In genomic region chr18:36829362-36830140, GRCh38 we compare ENCODE assay signal across 8 cellular contexts. TPM values are rescaled to one million over a fixed set of nuclear protein-coding genes. Genes with fewer than 3 reads are reported as not detected.
DNase-seq lines count a peak whose midpoint lies in the region; ATAC-seq and TF ChIP-seq lines count a peak whose summit lies in the region.

No MANE protein-coding gene starts in this region.

- peak overlapping the region in 9 of 10 donors; percentile 30 to 86 (median 76) for H3K27ac ChIP-seq in heart right ventricle

- H3K27ac Mint-ChIP-seq in Calu3 (ENCODE audit: unreplicated experiment): peak overlapping the region; percentile 91
- peak overlapping the region; percentile 75 to 94 (median 81) for H3K27ac Mint-ChIP-seq in IgD-negative memory B cell
- H3K27ac Mint-ChIP-seq in activated T-helper 1 cell treated with anti-CD3 and anti-CD28 coated beads, Interleukin-12 subunit alpha, Interleukin-12 subunit beta, Interleukin-2, Interleukin-4 antibody, amounts not matched to agents 30 ng/mL and 10 ng/mL and 1 ng/mL, durations not matched to agents 14 hours and 24 hours and 36 hours: peak overlapping the region; percentile 82

- no peaks in the 10 kb centered on the region for H3K27me3 ChIP-seq in heart right ventricle

- H3K4me1 Mint-ChIP-seq in Calu3 (ENCODE audit: low read depth, unreplicated experiment) (peaks cover 32% of the 10 kb centered on the region), IgD-negative memory B cell (peaks cover 16 to 23% (median 21%) of the 10 kb centered on the region in 3 donors)
- peaks cover 43% of the 10 kb centered on the region for H3K4me1 Mint-ChIP-seq in activated T-helper 1 cell treated with anti-CD3 and anti-CD28 coated beads, Interleukin-12 subunit alpha, Interleukin-12 subunit beta, Interleukin-2, Interleukin-4 antibody, amounts not matched to agents 30 ng/mL and 10 ng/mL and 1 ng/mL, durations not matched to agents 14 hours and 24 hours and 36 hours (ENCODE audit: low read depth)

- H3K4me1 ChIP-seq in heart right ventricle: peaks cover 0 to 30% (median 17%) of the 10 kb centered on the region in 9 donors

- H3K9me3 Mint-ChIP-seq in Calu3 (ENCODE audit: low read depth, unreplicated experiment) (no peaks in the 10 kb centered on the region), IgD-negative memory B cell (no peaks in the 10 kb centered on the region)
- H3K9me3 Mint-ChIP-seq in activated T-helper 1 cell treated with anti-CD3 and anti-CD28 coated beads, Interleukin-12 subunit alpha, Interleukin-12 subunit beta, Interleukin-2, Interleukin-4 antibody, amounts not matched to agents 30 ng/mL and 10 ng/mL and 1 ng/mL, durations not matched to agents 14 hours and 24 hours and 36 hours: no peaks in the 10 kb centered on the region

- BruUV-seq in Calu3 (replicated peaks; lab: Mats Ljungman, UMichigan): no TSS peak

- CTCF ChIA-PET in Calu3 (lab: Charles Lee): interaction anchor here (0.6 to 1.7 kb wide), 5 partner anchors 70 to 1721 kb away, joined by 3 to 8 read pairs (median 3); no protein-coding TSS in a partner anchor

- H3K27me3 Mint-ChIP-seq in Calu3 (ENCODE audit: unreplicated experiment): no peaks in the 10 kb centered on the region
- H3K27me3 Mint-ChIP-seq in IgD-negative memory B cell: no peaks in the 10 kb centered on the region
- H3K27me3 Mint-ChIP-seq in activated T-helper 1 cell treated with anti-CD3 and anti-CD28 coated beads, Interleukin-12 subunit alpha, Interleukin-12 subunit beta, Interleukin-2, Interleukin-4 antibody, amounts not matched to agents 30 ng/mL and 10 ng/mL and 1 ng/mL, durations not matched to agents 14 hours and 24 hours and 36 hours (ENCODE audit: insufficient read depth): no peaks in the 10 kb centered on the region

- no peak for TF ChIP-seq CTCF in Calu3 (IDR thresholded peaks at IDR 0.05; ENCODE audit: unreplicated experiment)
- TF ChIP-seq CTCF in heart right ventricle (IDR thresholded peaks at IDR 0.05): peak in 1 of 9 donors; percentile 7
- no peak for TF ChIP-seq CTCF in retinal pigment epithelial cell (conservative IDR thresholded peaks at IDR 0.05; ENCODE audit: low read depth, low read length)

- 17 to 19% methylated on average over 17 of the region's 17 CpGs for WGBS in heart right ventricle, 2 donors

- H3K4me3 ChIP-seq in heart right ventricle (peak overlapping the region; percentile 70 to 98 (median 82)), retinal pigment epithelial cell (ENCODE audit: low read length) (peak overlapping the region; percentile 83)

- H3K4me3 Mint-ChIP-seq in Calu3 (ENCODE audit: low read depth, unreplicated experiment) (peak overlapping the region; percentile 95), IgD-negative memory B cell (peak overlapping the region; percentile 89 to 99 (median 96))
- peak overlapping the region; percentile 86 for H3K4me3 Mint-ChIP-seq in activated T-helper 1 cell treated with anti-CD3 and anti-CD28 coated beads, Interleukin-12 subunit alpha, Interleukin-12 subunit beta, Interleukin-2, Interleukin-4 antibody, amounts not matched to agents 30 ng/mL and 10 ng/mL and 1 ng/mL, durations not matched to agents 14 hours and 24 hours and 36 hours

- ATAC-seq in heart right ventricle (peak in 7 of 8 donors; percentile 1 to 69 (median 19)), GM19467 (IDR thresholded peaks at IDR 0.05; ENCODE audit: unreplicated experiment) (no peak), GM18498 (IDR thresholded peaks at IDR 0.05; ENCODE audit: unreplicated experiment) (no peak)

- no peak for DNase-seq in Calu3
- no peak for DNase-seq in activated T-helper 1 cell treated with anti-CD3 and anti-CD28 coated beads, Interleukin-12 subunit alpha, Interleukin-12 subunit beta, Interleukin-2, Interleukin-4 antibody, amounts not matched to agents 30 ng/mL and 10 ng/mL and 1 ng/mL, durations not matched to agents 14 hours and 24 hours and 36 hours (ENCODE audit: low spot score)
- DNase-seq in heart right ventricle: no peak
- DNase-seq in retinal pigment epithelial cell (ENCODE audit: low read depth): no peak
- no peak for DNase-seq in AML-193 (lab: John Stamatoyannopoulos, UW)

- H3K36me3 ChIP-seq in heart right ventricle: no peaks in the 10 kb centered on the region

- intact Hi-C loops in Calu3 (cut with micrococcal nuclease; ENCODE audit: unreplicated experiment): loop anchor here (5.0 to 10.0 kb wide), 2 partner anchors 68 to 425 kb away; no protein-coding TSS in a partner anchor
- intact Hi-C loops in activated T-helper 1 cell treated with anti-CD3 and anti-CD28 coated beads, Interleukin-12 subunit alpha, Interleukin-12 subunit beta, Interleukin-2, Interleukin-4 antibody, amounts not matched to agents 30 ng/mL and 10 ng/mL and 1 ng/mL, durations not matched to agents 14 hours and 24 hours and 36 hours (cut with micrococcal nuclease): loop anchor here (1.0 to 10.0 kb wide), 8 partner anchors 21 to 1487 kb away; partner anchors contain the start of genes ELP2, INO80C, RMP24 and RPRD1A
- intact Hi-C loops in heart right ventricle (cut with DNase I): no loop called here

- H3K9me3 ChIP-seq in heart right ventricle: no peaks in the 10 kb centered on the region

- H3K36me3 Mint-ChIP-seq in Calu3 (ENCODE audit: insufficient read depth, unreplicated experiment) (peaks cover 29% of the 10 kb centered on the region), IgD-negative memory B cell (no peaks in the 10 kb centered on the region)
- peaks cover 11% of the 10 kb centered on the region for H3K36me3 Mint-ChIP-seq in activated T-helper 1 cell treated with anti-CD3 and anti-CD28 coated beads, Interleukin-12 subunit alpha, Interleukin-12 subunit beta, Interleukin-2, Interleukin-4 antibody, amounts not matched to agents 30 ng/mL and 10 ng/mL and 1 ng/mL, durations not matched to agents 14 hours and 24 hours and 36 hours (ENCODE audit: low read depth)

RNA-seq across cellular contexts. Expression of gene KIAA1328, which starts 0.6 kb away (rescaled TPM):
- total RNA-seq in Calu3 (2022) (10.2 and 12.4 TPM in 2 replicates), heart right ventricle (1 to 10 TPM; 4.0 to 6.3 (median 5.4) TPM)
- polyA plus RNA-seq in IgD-negative memory B cell (12.6 TPM), heart right ventricle (1 to 10 TPM; 1.9 to 2.5 TPM)
- total RNA-seq in activated T-helper 1 cell treated with anti-CD3 and anti-CD28 coated beads, Interleukin-12 subunit alpha, Interleukin-12 subunit beta, Interleukin-2, Interleukin-4 antibody, amounts not matched to agents 30 ng/mL and 10 ng/mL and 1 ng/mL, durations not matched to agents 14 hours and 24 hours and 36 hours: 6.7 and 8.2 TPM in 2 replicates

RNA-seq across cellular contexts. Expression of gene TPGS2, which starts 0.7 kb away (rescaled TPM):
- total RNA-seq in Calu3 (2022): 152 and 160 TPM in 2 replicates
- 50.1 TPM for polyA plus RNA-seq in IgD-negative memory B cell
- total RNA-seq in activated T-helper 1 cell treated with anti-CD3 and anti-CD28 coated beads, Interleukin-12 subunit alpha, Interleukin-12 subunit beta, Interleukin-2, Interleukin-4 antibody, amounts not matched to agents 30 ng/mL and 10 ng/mL and 1 ng/mL, durations not matched to agents 14 hours and 24 hours and 36 hours: 68.5 and 72.6 TPM in 2 replicates
- 10 to 100 TPM; 18.6 to 41.2 (median 27.6) TPM for total RNA-seq in heart right ventricle
- 10 to 100 TPM; 12.4 to 31.3 TPM for polyA plus RNA-seq in heart right ventricle

Comparison
In these comparisons a context has a peak if more than half of its experiments do, and no peak if none do; other contexts are left out.
1. ATAC-seq: peak in heart right ventricle (7 of 8); none in GM19467 (single experiment) and GM18498 (single experiment).
2. intact Hi-C loops: an anchor here in Calu3 (5.0 to 10.0 kb wide) and activated T-helper 1 cell treated with anti-CD3 and anti-CD28 coated beads, Interleukin-12 subunit alpha, Interleukin-12 subunit beta, Interleukin-2, Interleukin-4 antibody, amounts not matched to agents 30 ng/mL and 10 ng/mL and 1 ng/mL, durations not matched to agents 14 hours and 24 hours and 36 hours (1.0 to 10.0 kb wide); none called in heart right ventricle.
3. Peak in every context shown above with its lines, with median percentiles within 50 percentile points of each other: H3K27ac Mint-ChIP-seq and H3K4me3 Mint-ChIP-seq.